18 cellular contexts compared by ENCODE assay signal in the genomic region with DNA sequence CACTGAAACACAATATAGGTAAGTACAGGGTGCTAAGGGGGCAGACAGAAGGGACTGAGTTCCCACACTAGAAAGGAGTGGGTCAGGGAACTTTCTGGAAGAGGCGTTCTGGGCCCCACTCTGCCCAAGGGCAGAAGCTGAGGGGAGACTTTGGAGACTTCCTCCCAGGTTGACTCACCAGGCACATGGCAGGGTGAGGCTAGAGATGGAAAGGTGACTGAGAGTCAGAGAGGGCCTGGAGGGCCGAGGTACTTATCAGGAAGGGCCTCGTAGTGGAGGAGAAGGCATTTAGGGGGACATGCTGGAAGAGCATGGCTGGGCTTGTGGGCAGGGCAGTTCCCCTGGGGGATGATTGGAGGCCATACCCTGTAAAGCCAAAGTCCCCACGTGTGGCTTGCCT.
DNase-seq lines count a peak whose midpoint lies in the region; ATAC-seq and TF ChIP-seq lines count a peak whose summit lies in the region.
"Had no signal": no experiment of that assay in that cellular context is flagged by ENCODE, and none has a peak within 500 bp of the region (broad histone marks: within the 10 kb centered on the region; RNA-seq: fewer than 3 reads in every experiment).

No MANE protein-coding gene starts in this region.

- no peak for TF ChIP-seq CTCF in C4-2B (conservative IDR thresholded peaks at IDR 0.05)

- no peaks in the 10 kb centered on the region for H3K9me3 ChIP-seq in CD8-positive, alpha-beta memory T cell (ENCODE audit: low read length)
- H3K9me3 ChIP-seq: heart left ventricle, tibial nerve had no signal

- H3K36me3 ChIP-seq in CD8-positive, alpha-beta memory T cell (ENCODE audit: insufficient read depth, low read length): no peaks in the 10 kb centered on the region
- H3K36me3 ChIP-seq: heart left ventricle, tibial nerve had no signal

- peaks cover 73 to 89% (median 83%) of the 10 kb centered on the region in 3 donors for H3K4me1 Mint-ChIP-seq in CD8-positive, alpha-beta memory T cell
- H3K4me1 Mint-ChIP-seq in central memory CD8-positive, alpha-beta T cell: peaks cover 86% of the 10 kb centered on the region
- peaks cover 61 to 67% of the 10 kb centered on the region in 2 donors for H3K4me1 Mint-ChIP-seq in natural killer cell treated with Interleukin-12 subunit alpha and Interleukin-12 subunit beta and Interleukin-15 and Interleukin-18, amount 100 ng/mL, for 72 hours (ENCODE audit: low read depth in 2 of 2)

- H3K4me1 ChIP-seq in CD8-positive, alpha-beta memory T cell (ENCODE audit: insufficient read depth, low read length): peaks cover 66% of the 10 kb centered on the region

- H3K4me3 Mint-ChIP-seq in CD8-positive, alpha-beta memory T cell: peak overlapping the region in 5 of 7 donors; percentile 70 to 82 (median 76)
- H3K4me3 Mint-ChIP-seq in central memory CD8-positive, alpha-beta T cell: peak overlapping the region; percentile 72
- H3K4me3 Mint-ChIP-seq in natural killer cell treated with Interleukin-12 subunit alpha and Interleukin-12 subunit beta and Interleukin-15 and Interleukin-18, amount 100 ng/mL, for 72 hours: no peak overlapping the region
- H3K4me3 Mint-ChIP-seq: endodermal cell; stimulated activated naive B cell treated with anti-CD40 and anti-IgM and Interleukin-4, amounts not matched to agents 10 μg/mL and 1 μg/mL and 100 μg/mL, for 72 hours had no signal

- H3K27ac Mint-ChIP-seq in CD8-positive, alpha-beta memory T cell: peak overlapping the region in 4 of 8 donors; percentile 36 to 96 (median 89)
- peak overlapping the region; percentile 84 for H3K27ac Mint-ChIP-seq in central memory CD8-positive, alpha-beta T cell (ENCODE audit: low read depth)
- H3K27ac Mint-ChIP-seq in natural killer cell treated with Interleukin-12 subunit alpha and Interleukin-12 subunit beta and Interleukin-15 and Interleukin-18, amount 100 ng/mL, for 72 hours: peak overlapping the region; percentile 85 to 93
- H3K27ac Mint-ChIP-seq: endodermal cell; stimulated activated naive B cell treated with anti-CD40 and anti-IgM and Interleukin-4, amounts not matched to agents 10 μg/mL and 1 μg/mL and 100 μg/mL, for 72 hours had no signal

- no peaks in the 10 kb centered on the region for H3K36me3 Mint-ChIP-seq in CD8-positive, alpha-beta memory T cell
- H3K36me3 Mint-ChIP-seq in central memory CD8-positive, alpha-beta T cell (ENCODE audit: insufficient read depth): peaks cover 9% of the 10 kb centered on the region
- H3K36me3 Mint-ChIP-seq in natural killer cell treated with Interleukin-12 subunit alpha and Interleukin-12 subunit beta and Interleukin-15 and Interleukin-18, amount 100 ng/mL, for 72 hours: peaks cover 8% of the 10 kb centered on the region
- H3K36me3 Mint-ChIP-seq: stimulated activated naive B cell treated with anti-CD40 and anti-IgM and Interleukin-4, amounts not matched to agents 10 μg/mL and 1 μg/mL and 100 μg/mL, for 72 hours; T-cell had no signal

- no peak overlapping the region for H3K4me3 ChIP-seq in CD8-positive, alpha-beta memory T cell (ENCODE audit: low read length)
- H3K4me3 ChIP-seq: heart left ventricle, tibial nerve had no signal

- no peaks in the 10 kb centered on the region for H3K27me3 Mint-ChIP-seq in CD8-positive, alpha-beta memory T cell
- H3K27me3 Mint-ChIP-seq in central memory CD8-positive, alpha-beta T cell: no peaks in the 10 kb centered on the region
- no peaks in the 10 kb centered on the region for H3K27me3 Mint-ChIP-seq in natural killer cell treated with Interleukin-12 subunit alpha and Interleukin-12 subunit beta and Interleukin-15 and Interleukin-18, amount 100 ng/mL, for 72 hours
- H3K27me3 Mint-ChIP-seq: stimulated activated naive B cell treated with anti-CD40 and anti-IgM and Interleukin-4, amounts not matched to agents 10 μg/mL and 1 μg/mL and 100 μg/mL, for 72 hours; T-cell had no signal

- ATAC-seq in central memory CD8-positive, alpha-beta T cell (replicated peaks; ENCODE audit: extremely low read depth, poor library complexity, severe bottlenecking): no peak
- ATAC-seq in natural killer cell treated with Interleukin-12 subunit alpha and Interleukin-12 subunit beta and Interleukin-15 and Interleukin-18, amount 100 ng/mL, for 72 hours: no peak
- no peak for ATAC-seq in GM21825 (IDR thresholded peaks at IDR 0.05; ENCODE audit: unreplicated experiment)
- ATAC-seq: heart left ventricle; sciatic nerve; stimulated activated naive B cell treated with anti-CD40 and anti-IgM and Interleukin-4, amounts not matched to agents 10 μg/mL and 1 μg/mL and 100 μg/mL, for 72 hours; T-cell had no signal

- CTCF ChIA-PET in CD8-positive, alpha-beta memory T cell (lab: Charles Lee): no interaction called here

- H3K9me3 Mint-ChIP-seq in CD8-positive, alpha-beta memory T cell: peaks cover 0 to 1% (median 0%) of the 10 kb centered on the region in 5 donors
- no peaks in the 10 kb centered on the region for H3K9me3 Mint-ChIP-seq in central memory CD8-positive, alpha-beta T cell
- peaks cover 3% of the 10 kb centered on the region for H3K9me3 Mint-ChIP-seq in natural killer cell treated with Interleukin-12 subunit alpha and Interleukin-12 subunit beta and Interleukin-15 and Interleukin-18, amount 100 ng/mL, for 72 hours
- H3K9me3 Mint-ChIP-seq: endodermal cell, T-cell had no signal

- H3K27me3 ChIP-seq in CD8-positive, alpha-beta memory T cell (ENCODE audit: insufficient read depth, low read length, poor library complexity, severe bottlenecking): no peaks in the 10 kb centered on the region
- H3K27me3 ChIP-seq: heart left ventricle, tibial nerve had no signal

- peak overlapping the region; percentile 77 for H3K27ac ChIP-seq in C4-2B
- no peak overlapping the region for H3K27ac ChIP-seq in CD8-positive, alpha-beta memory T cell (ENCODE audit: low read depth, low read length)
- H3K27ac ChIP-seq in caudate nucleus (ENCODE audit: low read depth, low read length): no peak overlapping the region
- H3K27ac ChIP-seq: tibial nerve had no signal

- POLR2A ChIA-PET in CD8-positive, alpha-beta memory T cell (lab: Charles Lee): interaction anchor here (3.5 kb wide), 1 partner anchor 160 kb away, joined by 33 read pairs; a partner anchor contains a TSS

- no peak for DNase-seq in CD8-positive, alpha-beta memory T cell
- DNase-seq in central memory CD8-positive, alpha-beta T cell (ENCODE audit: low spot score in 2 of 2): no peak
- no peak for DNase-seq in natural killer cell treated with Interleukin-12 subunit alpha and Interleukin-12 subunit beta and Interleukin-15 and Interleukin-18, amount 100 ng/mL, for 72 hours (ENCODE audit: low spot score)
- no peak for DNase-seq in caudate nucleus (lab: John Stamatoyannopoulos, UW)
- DNase-seq in hypothalamus (lab: John Stamatoyannopoulos, UW): no peak
- DNase-seq: aorta; endodermal cell; heart left ventricle; NCI-H1417 treated with DMSO at 0.1 percent for 48 hours; NCI-H69; OCI-M1; SIG-M5; stimulated activated naive B cell treated with anti-CD40 and anti-IgM and Interleukin-4, amounts not matched to agents 10 μg/mL and 1 μg/mL and 100 μg/mL, for 72 hours; T-cell had no signal
